In the genomic region with DNA sequence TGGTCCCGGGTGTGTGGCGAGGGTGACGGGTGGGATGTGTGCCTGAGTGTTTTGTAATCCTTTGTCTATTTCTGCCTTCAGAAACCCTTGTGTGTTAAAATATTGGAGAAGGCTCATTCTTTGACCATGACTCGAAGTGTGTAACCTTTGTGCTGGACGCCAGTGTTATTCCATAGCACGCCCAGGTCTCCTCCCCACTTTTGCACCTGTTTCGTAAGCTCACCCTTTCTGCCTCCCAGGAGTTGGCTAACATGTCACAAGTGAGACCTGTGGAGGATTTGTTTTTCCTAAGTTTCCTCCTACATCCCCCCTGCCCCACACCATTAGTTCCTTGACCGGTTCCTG, we compare ENCODE assay signal across 1 cellular context.
TF ChIP-seq lines count a peak whose summit lies in the region.

No MANE protein-coding gene starts in this region.

TF ChIP-seq in K562, 482 proteins besides CTCF, POLR2A, EP300 and RAD21 (continued from another document and continues in another):
- no peak for TF ChIP-seq MTF1 (CRISPR knock-in tag; IDR thresholded peaks at IDR 0.05; ENCODE audit: borderline replicate concordance)
- TF ChIP-seq CEBPB (tag; IDR thresholded peaks at IDR 0.05): peak; percentile 91
- TF ChIP-seq ZNF507 (tag; conservative IDR thresholded peaks at IDR 0.05): no peak
- TF ChIP-seq ZNF175 (CRISPR knock-in tag; IDR thresholded peaks at IDR 0.05; ENCODE audit: low read depth): no peak
- 0 out of 2 replicates have a peak, but pooled peaks have one; percentile 58 for TF ChIP-seq CEBPG (CRISPR knock-in tag; IDR thresholded peaks at IDR 0.05)
- TF ChIP-seq CEBPG (tag; conservative IDR thresholded peaks at IDR 0.05 in 1 of 2, IDR thresholded peaks at IDR 0.05 in 1 of 2): peak; percentile 59 to 87
- no peak for TF ChIP-seq FOXP1 (CRISPR knock-in tag; IDR thresholded peaks at IDR 0.05)
- no peak for TF ChIP-seq SAFB (IDR thresholded peaks at IDR 0.05; ENCODE audit: borderline replicate concordance, low read depth, low read length)
- TF ChIP-seq, protein P1, sequence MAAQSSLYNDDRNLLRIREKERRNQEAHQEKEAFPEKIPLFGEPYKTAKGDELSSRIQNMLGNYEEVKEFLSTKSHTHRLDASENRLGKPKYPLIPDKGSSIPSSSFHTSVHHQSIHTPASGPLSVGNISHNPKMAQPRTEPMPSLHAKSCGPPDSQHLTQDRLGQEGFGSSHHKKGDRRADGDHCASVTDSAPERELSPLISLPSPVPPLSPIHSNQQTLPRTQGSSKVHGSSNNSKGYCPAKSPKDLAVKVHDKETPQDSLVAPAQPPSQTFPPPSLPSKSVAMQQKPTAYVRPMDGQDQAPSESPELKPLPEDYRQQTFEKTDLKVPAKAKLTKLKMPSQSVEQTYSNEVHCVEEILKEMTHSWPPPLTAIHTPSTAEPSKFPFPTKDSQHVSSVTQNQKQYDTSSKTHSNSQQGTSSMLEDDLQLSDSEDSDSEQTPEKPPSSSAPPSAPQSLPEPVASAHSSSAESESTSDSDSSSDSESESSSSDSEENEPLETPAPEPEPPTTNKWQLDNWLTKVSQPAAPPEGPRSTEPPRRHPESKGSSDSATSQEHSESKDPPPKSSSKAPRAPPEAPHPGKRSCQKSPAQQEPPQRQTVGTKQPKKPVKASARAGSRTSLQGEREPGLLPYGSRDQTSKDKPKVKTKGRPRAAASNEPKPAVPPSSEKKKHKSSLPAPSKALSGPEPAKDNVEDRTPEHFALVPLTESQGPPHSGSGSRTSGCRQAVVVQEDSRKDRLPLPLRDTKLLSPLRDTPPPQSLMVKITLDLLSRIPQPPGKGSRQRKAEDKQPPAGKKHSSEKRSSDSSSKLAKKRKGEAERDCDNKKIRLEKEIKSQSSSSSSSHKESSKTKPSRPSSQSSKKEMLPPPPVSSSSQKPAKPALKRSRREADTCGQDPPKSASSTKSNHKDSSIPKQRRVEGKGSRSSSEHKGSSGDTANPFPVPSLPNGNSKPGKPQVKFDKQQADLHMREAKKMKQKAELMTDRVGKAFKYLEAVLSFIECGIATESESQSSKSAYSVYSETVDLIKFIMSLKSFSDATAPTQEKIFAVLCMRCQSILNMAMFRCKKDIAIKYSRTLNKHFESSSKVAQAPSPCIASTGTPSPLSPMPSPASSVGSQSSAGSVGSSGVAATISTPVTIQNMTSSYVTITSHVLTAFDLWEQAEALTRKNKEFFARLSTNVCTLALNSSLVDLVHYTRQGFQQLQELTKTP (IDR thresholded peaks at IDR 0.05; ENCODE audit: low read depth in 1 of 2, partially characterized antibody in 2 of 2): peak in 1 of 2 experiments; percentile 3
- no peak for TF ChIP-seq ZNF785 (CRISPR knock-in tag; IDR thresholded peaks at IDR 0.05)
- no peak for TF ChIP-seq SMARCA4 (IDR thresholded peaks at IDR 0.05)
- TF ChIP-seq HMGN3 (IDR thresholded peaks at IDR 0.05; ENCODE audit: borderline replicate concordance, extremely low read depth, insufficient read length, low read depth, low read length): peak; percentile 1
- TF ChIP-seq, protein P2, sequence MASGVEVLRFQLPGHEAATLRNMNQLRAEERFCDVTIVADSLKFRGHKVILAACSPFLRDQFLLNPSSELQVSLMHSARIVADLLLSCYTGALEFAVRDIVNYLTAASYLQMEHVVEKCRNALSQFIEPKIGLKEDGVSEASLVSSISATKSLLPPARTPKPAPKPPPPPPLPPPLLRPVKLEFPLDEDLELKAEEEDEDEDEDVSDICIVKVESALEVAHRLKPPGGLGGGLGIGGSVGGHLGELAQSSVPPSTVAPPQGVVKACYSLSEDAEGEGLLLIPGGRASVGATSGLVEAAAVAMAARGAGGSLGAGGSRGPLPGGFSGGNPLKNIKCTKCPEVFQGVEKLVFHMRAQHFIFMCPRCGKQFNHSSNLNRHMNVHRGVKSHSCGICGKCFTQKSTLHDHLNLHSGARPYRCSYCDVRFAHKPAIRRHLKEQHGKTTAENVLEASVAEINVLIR (CRISPR knock-in tag; IDR thresholded peaks at IDR 0.05): no peak
- TF ChIP-seq SREBF2 (CRISPR knock-in tag; IDR thresholded peaks at IDR 0.05): no peak
- no peak for TF ChIP-seq FOS (IDR thresholded peaks at IDR 0.05; ENCODE audit: extremely low read depth, insufficient read length)
- no peak for TF ChIP-seq ZBTB1 (CRISPR knock-in tag; IDR thresholded peaks at IDR 0.05; ENCODE audit: borderline replicate concordance, low read depth)
- TF ChIP-seq, protein P3, sequence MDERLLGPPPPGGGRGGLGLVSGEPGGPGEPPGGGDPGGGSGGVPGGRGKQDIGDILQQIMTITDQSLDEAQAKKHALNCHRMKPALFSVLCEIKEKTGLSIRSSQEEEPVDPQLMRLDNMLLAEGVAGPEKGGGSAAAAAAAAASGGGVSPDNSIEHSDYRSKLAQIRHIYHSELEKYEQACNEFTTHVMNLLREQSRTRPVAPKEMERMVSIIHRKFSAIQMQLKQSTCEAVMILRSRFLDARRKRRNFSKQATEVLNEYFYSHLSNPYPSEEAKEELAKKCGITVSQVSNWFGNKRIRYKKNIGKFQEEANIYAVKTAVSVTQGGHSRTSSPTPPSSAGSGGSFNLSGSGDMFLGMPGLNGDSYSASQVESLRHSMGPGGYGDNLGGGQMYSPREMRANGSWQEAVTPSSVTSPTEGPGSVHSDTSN (CRISPR knock-in tag; IDR thresholded peaks at IDR 0.05; ENCODE audit: low read depth): no peak
- TF ChIP-seq, protein P3 (tag; conservative IDR thresholded peaks at IDR 0.05; ENCODE audit: low read depth): no peak
- TF ChIP-seq ZNF239 (CRISPR knock-in tag; IDR thresholded peaks at IDR 0.05): no peak
- 0 out of 2 replicates have a peak, but pooled peaks have one; percentile 14 for TF ChIP-seq SMARCE1 (IDR thresholded peaks at IDR 0.05)
- TF ChIP-seq, protein P4, sequence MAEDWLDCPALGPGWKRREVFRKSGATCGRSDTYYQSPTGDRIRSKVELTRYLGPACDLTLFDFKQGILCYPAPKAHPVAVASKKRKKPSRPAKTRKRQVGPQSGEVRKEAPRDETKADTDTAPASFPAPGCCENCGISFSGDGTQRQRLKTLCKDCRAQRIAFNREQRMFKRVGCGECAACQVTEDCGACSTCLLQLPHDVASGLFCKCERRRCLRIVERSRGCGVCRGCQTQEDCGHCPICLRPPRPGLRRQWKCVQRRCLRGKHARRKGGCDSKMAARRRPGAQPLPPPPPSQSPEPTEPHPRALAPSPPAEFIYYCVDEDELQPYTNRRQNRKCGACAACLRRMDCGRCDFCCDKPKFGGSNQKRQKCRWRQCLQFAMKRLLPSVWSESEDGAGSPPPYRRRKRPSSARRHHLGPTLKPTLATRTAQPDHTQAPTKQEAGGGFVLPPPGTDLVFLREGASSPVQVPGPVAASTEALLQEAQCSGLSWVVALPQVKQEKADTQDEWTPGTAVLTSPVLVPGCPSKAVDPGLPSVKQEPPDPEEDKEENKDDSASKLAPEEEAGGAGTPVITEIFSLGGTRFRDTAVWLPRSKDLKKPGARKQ (CRISPR knock-in tag; IDR thresholded peaks at IDR 0.05): no peak
- no peak for TF ChIP-seq ATF2 (CRISPR knock-in tag; IDR thresholded peaks at IDR 0.05)
- 0 out of 2 replicates have a peak, but pooled peaks have one; percentile 6 for TF ChIP-seq RB1 (IDR thresholded peaks at IDR 0.05; ENCODE audit: low read depth)
- TF ChIP-seq PRDM10 (IDR thresholded peaks at IDR 0.05; ENCODE audit: partially characterized antibody): peak; percentile 84
- TF ChIP-seq DEAF1 (CRISPR knock-in tag; IDR thresholded peaks at IDR 0.05): no peak
- no peak for TF ChIP-seq ARID2 (IDR thresholded peaks at IDR 0.05)
- 0 out of 2 replicates have a peak, but pooled peaks have one; percentile 9 for TF ChIP-seq E2F1 (CRISPR knock-in tag; IDR thresholded peaks at IDR 0.05)
- no peak for TF ChIP-seq ZC3H4 (CRISPR knock-in tag; IDR thresholded peaks at IDR 0.05; ENCODE audit: borderline replicate concordance)
- TF ChIP-seq ETV6 (IDR thresholded peaks at IDR 0.05; ENCODE audit: borderline replicate concordance in 1 of 2, low read depth in 2 of 2, low read length in 1 of 2): no peak
- no peak for TF ChIP-seq ETV6 (CRISPR knock-in tag; IDR thresholded peaks at IDR 0.05; ENCODE audit: borderline replicate concordance)
- TF ChIP-seq SNIP1 (IDR thresholded peaks at IDR 0.05; ENCODE audit: low read depth): no peak
- 0 out of 4 replicates have a peak, but pooled peaks of 1 of the 2 experiments have one; percentile 8 for TF ChIP-seq SIN3A (IDR thresholded peaks at IDR 0.05; ENCODE audit: borderline replicate concordance in 2 of 2, control insufficient read depth in 1 of 2, low read depth in 2 of 2, low read length in 2 of 2)
- TF ChIP-seq ESRRA (IDR thresholded peaks at IDR 0.05; ENCODE audit: borderline replicate concordance, low read depth): no peak
- no peak for TF ChIP-seq ELK1 (CRISPR knock-in tag; IDR thresholded peaks at IDR 0.05)
- TF ChIP-seq ZNF311 (CRISPR knock-in tag; IDR thresholded peaks at IDR 0.05): no peak
- no peak for TF ChIP-seq NFE2 (IDR thresholded peaks at IDR 0.05; ENCODE audit: low read depth)
- TF ChIP-seq ETV5 (CRISPR knock-in tag; IDR thresholded peaks at IDR 0.05; ENCODE audit: low read depth): 0 out of 2 replicates have a peak, but pooled peaks have one; percentile 45
- TF ChIP-seq KDM4B (IDR thresholded peaks at IDR 0.05; ENCODE audit: borderline replicate concordance in 2 of 2, low read depth in 1 of 2): no peak
- no peak for TF ChIP-seq HDAC3 (IDR thresholded peaks at IDR 0.05; ENCODE audit: borderline replicate concordance, partially characterized antibody)
